Comparison of ENCODE assay signal across 6 cellular contexts in genomic region chr20:43164741-43165140, GRCh38. TPM values are rescaled to one million over a fixed set of nuclear protein-coding genes. Genes with fewer than 3 reads are reported as not detected.
"Had no signal": no experiment of that assay in that cellular context is flagged by ENCODE, and none has a peak within 500 bp of the region (broad histone marks: within the 10 kb centered on the region; RNA-seq: fewer than 3 reads in every experiment).

No MANE protein-coding gene starts in this region.

RNA-seq across cellular contexts. Expression of gene PTPRT, which starts 25.0 kb away (rescaled TPM):
- total RNA-seq: chondrocyte, dermis microvascular lymphatic vessel endothelial cell, gastrocnemius medialis, glomerular endothelial cell had no signal
- polyA plus RNA-seq: immature natural killer cell, mammary epithelial cell had no signal
